ENCODE assay signal across 1 cellular context in the genomic region with DNA sequence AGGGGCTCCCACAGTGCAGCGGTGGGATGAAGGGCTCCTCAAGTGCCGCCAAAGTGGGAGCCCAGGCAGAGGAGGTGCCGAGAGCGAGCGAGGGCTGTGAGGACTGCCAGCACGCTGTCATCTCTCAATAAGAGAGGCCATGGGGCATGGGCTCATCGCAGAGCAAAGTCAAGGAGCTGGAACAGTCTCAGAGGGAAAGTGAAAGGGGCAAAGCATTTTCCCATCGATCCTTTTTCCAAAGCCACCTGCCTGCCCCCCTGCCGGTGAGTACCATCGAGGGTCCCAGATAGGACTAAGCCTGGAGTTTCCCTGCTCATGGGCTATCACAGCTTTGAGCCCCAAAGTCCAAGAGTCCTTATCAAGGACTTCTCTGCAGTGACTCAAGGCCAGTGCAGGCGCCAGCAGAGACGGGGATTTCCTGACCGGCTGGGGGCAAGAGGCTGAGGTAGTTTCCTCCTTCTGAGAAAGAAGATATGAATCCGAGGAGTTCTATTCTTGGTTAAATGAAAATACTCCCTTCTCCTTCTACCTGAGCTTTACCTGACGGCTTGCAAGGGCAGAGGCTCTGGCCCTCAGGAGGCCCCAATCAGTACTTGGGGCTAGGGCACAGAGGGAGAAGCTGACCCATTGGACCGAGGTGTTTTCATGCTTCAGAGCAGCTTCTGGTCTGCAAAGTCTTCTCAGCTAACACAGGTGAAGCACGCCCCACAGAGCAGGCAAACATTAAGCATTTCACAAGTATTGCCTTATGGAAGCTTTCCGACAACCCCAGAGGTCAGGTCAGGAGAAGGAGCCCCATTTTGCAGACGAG.
TF ChIP-seq lines count a peak whose summit lies in the region.

No MANE protein-coding gene starts in this region.

TF ChIP-seq in GM12878, 131 proteins besides CTCF, POLR2A, EP300 and RAD21 (continued from another document and continues in another):
- TF ChIP-seq, protein P1, sequence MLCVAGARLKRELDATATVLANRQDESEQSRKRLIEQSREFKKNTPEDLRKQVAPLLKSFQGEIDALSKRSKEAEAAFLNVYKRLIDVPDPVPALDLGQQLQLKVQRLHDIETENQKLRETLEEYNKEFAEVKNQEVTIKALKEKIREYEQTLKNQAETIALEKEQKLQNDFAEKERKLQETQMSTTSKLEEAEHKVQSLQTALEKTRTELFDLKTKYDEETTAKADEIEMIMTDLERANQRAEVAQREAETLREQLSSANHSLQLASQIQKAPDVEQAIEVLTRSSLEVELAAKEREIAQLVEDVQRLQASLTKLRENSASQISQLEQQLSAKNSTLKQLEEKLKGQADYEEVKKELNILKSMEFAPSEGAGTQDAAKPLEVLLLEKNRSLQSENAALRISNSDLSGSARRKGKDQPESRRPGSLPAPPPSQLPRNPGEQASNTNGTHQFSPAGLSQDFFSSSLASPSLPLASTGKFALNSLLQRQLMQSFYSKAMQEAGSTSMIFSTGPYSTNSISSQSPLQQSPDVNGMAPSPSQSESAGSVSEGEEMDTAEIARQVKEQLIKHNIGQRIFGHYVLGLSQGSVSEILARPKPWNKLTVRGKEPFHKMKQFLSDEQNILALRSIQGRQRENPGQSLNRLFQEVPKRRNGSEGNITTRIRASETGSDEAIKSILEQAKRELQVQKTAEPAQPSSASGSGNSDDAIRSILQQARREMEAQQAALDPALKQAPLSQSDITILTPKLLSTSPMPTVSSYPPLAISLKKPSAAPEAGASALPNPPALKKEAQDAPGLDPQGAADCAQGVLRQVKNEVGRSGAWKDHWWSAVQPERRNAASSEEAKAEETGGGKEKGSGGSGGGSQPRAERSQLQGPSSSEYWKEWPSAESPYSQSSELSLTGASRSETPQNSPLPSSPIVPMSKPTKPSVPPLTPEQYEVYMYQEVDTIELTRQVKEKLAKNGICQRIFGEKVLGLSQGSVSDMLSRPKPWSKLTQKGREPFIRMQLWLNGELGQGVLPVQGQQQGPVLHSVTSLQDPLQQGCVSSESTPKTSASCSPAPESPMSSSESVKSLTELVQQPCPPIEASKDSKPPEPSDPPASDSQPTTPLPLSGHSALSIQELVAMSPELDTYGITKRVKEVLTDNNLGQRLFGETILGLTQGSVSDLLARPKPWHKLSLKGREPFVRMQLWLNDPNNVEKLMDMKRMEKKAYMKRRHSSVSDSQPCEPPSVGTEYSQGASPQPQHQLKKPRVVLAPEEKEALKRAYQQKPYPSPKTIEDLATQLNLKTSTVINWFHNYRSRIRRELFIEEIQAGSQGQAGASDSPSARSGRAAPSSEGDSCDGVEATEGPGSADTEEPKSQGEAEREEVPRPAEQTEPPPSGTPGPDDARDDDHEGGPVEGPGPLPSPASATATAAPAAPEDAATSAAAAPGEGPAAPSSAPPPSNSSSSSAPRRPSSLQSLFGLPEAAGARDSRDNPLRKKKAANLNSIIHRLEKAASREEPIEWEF (IDR thresholded peaks at IDR 0.05; ENCODE audit: insufficient replicate concordance, low read depth, low read length) = no peak
- no peak for TF ChIP-seq CBX5 (IDR thresholded peaks at IDR 0.05; ENCODE audit: low read depth)
- TF ChIP-seq, protein P2, sequence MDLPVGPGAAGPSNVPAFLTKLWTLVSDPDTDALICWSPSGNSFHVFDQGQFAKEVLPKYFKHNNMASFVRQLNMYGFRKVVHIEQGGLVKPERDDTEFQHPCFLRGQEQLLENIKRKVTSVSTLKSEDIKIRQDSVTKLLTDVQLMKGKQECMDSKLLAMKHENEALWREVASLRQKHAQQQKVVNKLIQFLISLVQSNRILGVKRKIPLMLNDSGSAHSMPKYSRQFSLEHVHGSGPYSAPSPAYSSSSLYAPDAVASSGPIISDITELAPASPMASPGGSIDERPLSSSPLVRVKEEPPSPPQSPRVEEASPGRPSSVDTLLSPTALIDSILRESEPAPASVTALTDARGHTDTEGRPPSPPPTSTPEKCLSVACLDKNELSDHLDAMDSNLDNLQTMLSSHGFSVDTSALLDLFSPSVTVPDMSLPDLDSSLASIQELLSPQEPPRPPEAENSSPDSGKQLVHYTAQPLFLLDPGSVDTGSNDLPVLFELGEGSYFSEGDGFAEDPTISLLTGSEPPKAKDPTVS (IDR thresholded peaks at IDR 0.05; ENCODE audit: low read depth, low read length) = no peak
- TF ChIP-seq SREBF1 (IDR thresholded peaks at IDR 0.05; ENCODE audit: low read length) = no peak
- no peak for TF ChIP-seq ZNF384 (IDR thresholded peaks at IDR 0.05; ENCODE audit: borderline replicate concordance, low read depth, low read length)
- TF ChIP-seq MXI1 (IDR thresholded peaks at IDR 0.05; ENCODE audit: low read depth, low read length) = no peak
- TF ChIP-seq MYC (IDR thresholded peaks at IDR 0.05; ENCODE audit: insufficient read depth, insufficient read length, insufficient replicate concordance, low read length, severe bottlenecking) = no peak
- no peak for TF ChIP-seq NRF1 (conservative IDR thresholded peaks at IDR 0.05; ENCODE audit: low read depth, low read length)
- TF ChIP-seq CHD4 (IDR thresholded peaks at IDR 0.05) = no peak
- no peak for TF ChIP-seq BHLHE40 (IDR thresholded peaks at IDR 0.05; ENCODE audit: borderline replicate concordance in 1 of 2, low read depth in 2 of 2, low read length in 1 of 2)
- TF ChIP-seq, protein P3, sequence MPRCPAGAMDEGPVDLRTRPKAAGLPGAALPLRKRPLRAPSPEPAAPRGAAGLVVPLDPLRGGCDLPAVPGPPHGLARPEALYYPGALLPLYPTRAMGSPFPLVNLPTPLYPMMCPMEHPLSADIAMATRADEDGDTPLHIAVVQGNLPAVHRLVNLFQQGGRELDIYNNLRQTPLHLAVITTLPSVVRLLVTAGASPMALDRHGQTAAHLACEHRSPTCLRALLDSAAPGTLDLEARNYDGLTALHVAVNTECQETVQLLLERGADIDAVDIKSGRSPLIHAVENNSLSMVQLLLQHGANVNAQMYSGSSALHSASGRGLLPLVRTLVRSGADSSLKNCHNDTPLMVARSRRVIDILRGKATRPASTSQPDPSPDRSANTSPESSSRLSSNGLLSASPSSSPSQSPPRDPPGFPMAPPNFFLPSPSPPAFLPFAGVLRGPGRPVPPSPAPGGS (IDR thresholded peaks at IDR 0.05; ENCODE audit: borderline replicate concordance, insufficient read depth, low read depth, low read length, poor library complexity, severe bottlenecking) = no peak
- peak; percentile 75 to 77 for TF ChIP-seq IKZF2 (IDR thresholded peaks at IDR 0.05)
- no peak for TF ChIP-seq KLF5 (IDR thresholded peaks at IDR 0.05; ENCODE audit: partially characterized antibody)
- no peak for TF ChIP-seq SUPT20H (IDR thresholded peaks at IDR 0.05; ENCODE audit: borderline replicate concordance, control insufficient read depth, low read depth, low read length)
- TF ChIP-seq, protein P4, sequence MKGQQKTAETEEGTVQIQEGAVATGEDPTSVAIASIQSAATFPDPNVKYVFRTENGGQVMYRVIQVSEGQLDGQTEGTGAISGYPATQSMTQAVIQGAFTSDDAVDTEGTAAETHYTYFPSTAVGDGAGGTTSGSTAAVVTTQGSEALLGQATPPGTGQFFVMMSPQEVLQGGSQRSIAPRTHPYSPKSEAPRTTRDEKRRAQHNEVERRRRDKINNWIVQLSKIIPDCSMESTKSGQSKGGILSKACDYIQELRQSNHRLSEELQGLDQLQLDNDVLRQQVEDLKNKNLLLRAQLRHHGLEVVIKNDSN (IDR thresholded peaks at IDR 0.05; ENCODE audit: borderline replicate concordance, extremely low read length, insufficient read depth, low read depth, low read length) = no peak
- TF ChIP-seq SMAD5 (IDR thresholded peaks at IDR 0.05; ENCODE audit: low read depth) = no peak
- no peak for TF ChIP-seq RBBP5 (conservative IDR thresholded peaks at IDR 0.05)
- TF ChIP-seq YY1 (IDR thresholded peaks at IDR 0.05; ENCODE audit: low read depth, low read length) = no peak
- TF ChIP-seq, protein P5, sequence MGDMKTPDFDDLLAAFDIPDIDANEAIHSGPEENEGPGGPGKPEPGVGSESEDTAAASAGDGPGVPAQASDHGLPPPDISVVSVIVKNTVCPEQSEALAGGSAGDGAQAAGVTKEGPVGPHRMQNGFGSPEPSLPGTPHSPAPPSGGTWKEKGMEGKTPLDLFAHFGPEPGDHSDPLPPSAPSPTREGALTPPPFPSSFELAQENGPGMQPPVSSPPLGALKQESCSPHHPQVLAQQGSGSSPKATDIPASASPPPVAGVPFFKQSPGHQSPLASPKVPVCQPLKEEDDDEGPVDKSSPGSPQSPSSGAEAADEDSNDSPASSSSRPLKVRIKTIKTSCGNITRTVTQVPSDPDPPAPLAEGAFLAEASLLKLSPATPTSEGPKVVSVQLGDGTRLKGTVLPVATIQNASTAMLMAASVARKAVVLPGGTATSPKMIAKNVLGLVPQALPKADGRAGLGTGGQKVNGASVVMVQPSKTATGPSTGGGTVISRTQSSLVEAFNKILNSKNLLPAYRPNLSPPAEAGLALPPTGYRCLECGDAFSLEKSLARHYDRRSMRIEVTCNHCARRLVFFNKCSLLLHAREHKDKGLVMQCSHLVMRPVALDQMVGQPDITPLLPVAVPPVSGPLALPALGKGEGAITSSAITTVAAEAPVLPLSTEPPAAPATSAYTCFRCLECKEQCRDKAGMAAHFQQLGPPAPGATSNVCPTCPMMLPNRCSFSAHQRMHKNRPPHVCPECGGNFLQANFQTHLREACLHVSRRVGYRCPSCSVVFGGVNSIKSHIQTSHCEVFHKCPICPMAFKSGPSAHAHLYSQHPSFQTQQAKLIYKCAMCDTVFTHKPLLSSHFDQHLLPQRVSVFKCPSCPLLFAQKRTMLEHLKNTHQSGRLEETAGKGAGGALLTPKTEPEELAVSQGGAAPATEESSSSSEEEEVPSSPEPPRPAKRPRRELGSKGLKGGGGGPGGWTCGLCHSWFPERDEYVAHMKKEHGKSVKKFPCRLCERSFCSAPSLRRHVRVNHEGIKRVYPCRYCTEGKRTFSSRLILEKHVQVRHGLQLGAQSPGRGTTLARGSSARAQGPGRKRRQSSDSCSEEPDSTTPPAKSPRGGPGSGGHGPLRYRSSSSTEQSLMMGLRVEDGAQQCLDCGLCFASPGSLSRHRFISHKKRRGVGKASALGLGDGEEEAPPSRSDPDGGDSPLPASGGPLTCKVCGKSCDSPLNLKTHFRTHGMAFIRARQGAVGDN (IDR thresholded peaks at IDR 0.05) = peak; percentile 65
- no peak for TF ChIP-seq CREB1 (IDR thresholded peaks at IDR 0.05; ENCODE audit: low read depth)
- TF ChIP-seq POLR2AphosphoS5 (IDR thresholded peaks at IDR 0.05; ENCODE audit: low read length) = no peak
- no peak for TF ChIP-seq ZNF24 (IDR thresholded peaks at IDR 0.05)
- no peak for TF ChIP-seq RAD51 (IDR thresholded peaks at IDR 0.05)
- TF ChIP-seq, protein P6, sequence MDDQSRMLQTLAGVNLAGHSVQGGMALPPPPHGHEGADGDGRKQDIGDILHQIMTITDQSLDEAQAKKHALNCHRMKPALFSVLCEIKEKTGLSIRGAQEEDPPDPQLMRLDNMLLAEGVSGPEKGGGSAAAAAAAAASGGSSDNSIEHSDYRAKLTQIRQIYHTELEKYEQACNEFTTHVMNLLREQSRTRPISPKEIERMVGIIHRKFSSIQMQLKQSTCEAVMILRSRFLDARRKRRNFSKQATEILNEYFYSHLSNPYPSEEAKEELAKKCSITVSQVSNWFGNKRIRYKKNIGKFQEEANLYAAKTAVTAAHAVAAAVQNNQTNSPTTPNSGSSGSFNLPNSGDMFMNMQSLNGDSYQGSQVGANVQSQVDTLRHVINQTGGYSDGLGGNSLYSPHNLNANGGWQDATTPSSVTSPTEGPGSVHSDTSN (IDR thresholded peaks at IDR 0.05; ENCODE audit: insufficient replicate concordance, low read depth, low read length) = no peak
- TF ChIP-seq GATAD2B (conservative IDR thresholded peaks at IDR 0.05; ENCODE audit: low read depth) = peak; percentile 57
- TF ChIP-seq, protein P7, sequence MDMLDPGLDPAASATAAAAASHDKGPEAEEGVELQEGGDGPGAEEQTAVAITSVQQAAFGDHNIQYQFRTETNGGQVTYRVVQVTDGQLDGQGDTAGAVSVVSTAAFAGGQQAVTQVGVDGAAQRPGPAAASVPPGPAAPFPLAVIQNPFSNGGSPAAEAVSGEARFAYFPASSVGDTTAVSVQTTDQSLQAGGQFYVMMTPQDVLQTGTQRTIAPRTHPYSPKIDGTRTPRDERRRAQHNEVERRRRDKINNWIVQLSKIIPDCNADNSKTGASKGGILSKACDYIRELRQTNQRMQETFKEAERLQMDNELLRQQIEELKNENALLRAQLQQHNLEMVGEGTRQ (IDR thresholded peaks at IDR 0.05; ENCODE audit: borderline replicate concordance, low read depth, low read length) = no peak
- TF ChIP-seq, protein P8, sequence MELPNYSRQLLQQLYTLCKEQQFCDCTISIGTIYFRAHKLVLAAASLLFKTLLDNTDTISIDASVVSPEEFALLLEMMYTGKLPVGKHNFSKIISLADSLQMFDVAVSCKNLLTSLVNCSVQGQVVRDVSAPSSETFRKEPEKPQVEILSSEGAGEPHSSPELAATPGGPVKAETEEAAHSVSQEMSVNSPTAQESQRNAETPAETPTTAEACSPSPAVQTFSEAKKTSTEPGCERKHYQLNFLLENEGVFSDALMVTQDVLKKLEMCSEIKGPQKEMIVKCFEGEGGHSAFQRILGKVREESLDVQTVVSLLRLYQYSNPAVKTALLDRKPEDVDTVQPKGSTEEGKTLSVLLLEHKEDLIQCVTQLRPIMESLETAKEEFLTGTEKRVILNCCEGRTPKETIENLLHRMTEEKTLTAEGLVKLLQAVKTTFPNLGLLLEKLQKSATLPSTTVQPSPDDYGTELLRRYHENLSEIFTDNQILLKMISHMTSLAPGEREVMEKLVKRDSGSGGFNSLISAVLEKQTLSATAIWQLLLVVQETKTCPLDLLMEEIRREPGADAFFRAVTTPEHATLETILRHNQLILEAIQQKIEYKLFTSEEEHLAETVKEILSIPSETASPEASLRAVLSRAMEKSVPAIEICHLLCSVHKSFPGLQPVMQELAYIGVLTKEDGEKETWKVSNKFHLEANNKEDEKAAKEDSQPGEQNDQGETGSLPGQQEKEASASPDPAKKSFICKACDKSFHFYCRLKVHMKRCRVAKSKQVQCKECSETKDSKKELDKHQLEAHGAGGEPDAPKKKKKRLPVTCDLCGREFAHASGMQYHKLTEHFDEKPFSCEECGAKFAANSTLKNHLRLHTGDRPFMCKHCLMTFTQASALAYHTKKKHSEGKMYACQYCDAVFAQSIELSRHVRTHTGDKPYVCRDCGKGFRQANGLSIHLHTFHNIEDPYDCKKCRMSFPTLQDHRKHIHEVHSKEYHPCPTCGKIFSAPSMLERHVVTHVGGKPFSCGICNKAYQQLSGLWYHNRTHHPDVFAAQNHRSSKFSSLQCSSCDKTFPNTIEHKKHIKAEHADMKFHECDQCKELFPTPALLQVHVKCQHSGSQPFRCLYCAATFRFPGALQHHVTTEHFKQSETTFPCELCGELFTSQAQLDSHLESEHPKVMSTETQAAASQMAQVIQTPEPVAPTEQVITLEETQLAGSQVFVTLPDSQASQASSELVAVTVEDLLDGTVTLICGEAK (IDR thresholded peaks at IDR 0.05; ENCODE audit: borderline replicate concordance) = no peak
- TF ChIP-seq TARDBP (IDR thresholded peaks at IDR 0.05; ENCODE audit: borderline replicate concordance) = no peak
- TF ChIP-seq CBX3 (IDR thresholded peaks at IDR 0.05; ENCODE audit: borderline replicate concordance, low read depth) = no peak
- no peak for TF ChIP-seq ESRRA (IDR thresholded peaks at IDR 0.05; ENCODE audit: low read length)
- TF ChIP-seq STAT1 (conservative IDR thresholded peaks at IDR 0.05) = no peak
